ENCODE assay signal across 1 cellular context in the genomic region with DNA sequence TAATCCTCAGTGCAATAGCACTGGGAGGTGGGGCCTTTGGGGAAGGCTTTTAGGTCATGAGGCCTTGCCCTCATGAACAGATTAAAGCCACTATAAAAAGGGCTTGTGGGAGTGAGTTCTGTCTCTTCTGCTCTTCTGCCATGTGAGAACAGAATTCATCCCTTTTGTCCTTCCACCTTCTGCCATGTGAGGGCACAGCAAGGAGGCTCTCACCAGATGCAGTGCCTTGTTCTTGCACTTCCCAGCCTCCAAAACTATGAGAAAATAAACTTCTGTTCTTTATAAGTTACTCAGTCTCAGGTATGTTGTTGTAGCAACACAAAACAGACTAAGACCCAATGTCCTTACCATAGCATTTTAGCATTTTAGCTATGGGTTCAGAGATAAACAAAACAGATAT.
TF ChIP-seq lines count a peak whose summit lies in the region.

No MANE protein-coding gene starts in this region.

TF ChIP-seq in HCT116, 20 proteins besides CTCF, POLR2A, EP300 and RAD21 (continued from another document):
- TF ChIP-seq, protein P1, sequence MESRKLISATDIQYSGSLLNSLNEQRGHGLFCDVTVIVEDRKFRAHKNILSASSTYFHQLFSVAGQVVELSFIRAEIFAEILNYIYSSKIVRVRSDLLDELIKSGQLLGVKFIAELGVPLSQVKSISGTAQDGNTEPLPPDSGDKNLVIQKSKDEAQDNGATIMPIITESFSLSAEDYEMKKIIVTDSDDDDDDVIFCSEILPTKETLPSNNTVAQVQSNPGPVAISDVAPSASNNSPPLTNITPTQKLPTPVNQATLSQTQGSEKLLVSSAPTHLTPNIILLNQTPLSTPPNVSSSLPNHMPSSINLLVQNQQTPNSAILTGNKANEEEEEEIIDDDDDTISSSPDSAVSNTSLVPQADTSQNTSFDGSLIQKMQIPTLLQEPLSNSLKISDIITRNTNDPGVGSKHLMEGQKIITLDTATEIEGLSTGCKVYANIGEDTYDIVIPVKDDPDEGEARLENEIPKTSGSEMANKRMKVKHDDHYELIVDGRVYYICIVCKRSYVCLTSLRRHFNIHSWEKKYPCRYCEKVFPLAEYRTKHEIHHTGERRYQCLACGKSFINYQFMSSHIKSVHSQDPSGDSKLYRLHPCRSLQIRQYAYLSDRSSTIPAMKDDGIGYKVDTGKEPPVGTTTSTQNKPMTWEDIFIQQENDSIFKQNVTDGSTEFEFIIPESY (IDR thresholded peaks at IDR 0.05; ENCODE audit: extremely low read depth, insufficient replicate concordance, low read length), result no peak
- TF ChIP-seq SP1 (IDR thresholded peaks at IDR 0.05; ENCODE audit: low read depth) (no peak), YY1 (IDR thresholded peaks at IDR 0.05; ENCODE audit: extremely low read depth, insufficient replicate concordance, low read depth, low read length) (no peak), CBX3 (IDR thresholded peaks at IDR 0.05; ENCODE audit: low read depth) (no peak), POLR2AphosphoS5 (IDR thresholded peaks at IDR 0.05; ENCODE audit: low read depth, low read length) (no peak), FOSL1 (IDR thresholded peaks at IDR 0.05; ENCODE audit: low read depth) (no peak), ZFX (IDR thresholded peaks at IDR 0.05) (no peak)
- TF ChIP-seq, protein P2, sequence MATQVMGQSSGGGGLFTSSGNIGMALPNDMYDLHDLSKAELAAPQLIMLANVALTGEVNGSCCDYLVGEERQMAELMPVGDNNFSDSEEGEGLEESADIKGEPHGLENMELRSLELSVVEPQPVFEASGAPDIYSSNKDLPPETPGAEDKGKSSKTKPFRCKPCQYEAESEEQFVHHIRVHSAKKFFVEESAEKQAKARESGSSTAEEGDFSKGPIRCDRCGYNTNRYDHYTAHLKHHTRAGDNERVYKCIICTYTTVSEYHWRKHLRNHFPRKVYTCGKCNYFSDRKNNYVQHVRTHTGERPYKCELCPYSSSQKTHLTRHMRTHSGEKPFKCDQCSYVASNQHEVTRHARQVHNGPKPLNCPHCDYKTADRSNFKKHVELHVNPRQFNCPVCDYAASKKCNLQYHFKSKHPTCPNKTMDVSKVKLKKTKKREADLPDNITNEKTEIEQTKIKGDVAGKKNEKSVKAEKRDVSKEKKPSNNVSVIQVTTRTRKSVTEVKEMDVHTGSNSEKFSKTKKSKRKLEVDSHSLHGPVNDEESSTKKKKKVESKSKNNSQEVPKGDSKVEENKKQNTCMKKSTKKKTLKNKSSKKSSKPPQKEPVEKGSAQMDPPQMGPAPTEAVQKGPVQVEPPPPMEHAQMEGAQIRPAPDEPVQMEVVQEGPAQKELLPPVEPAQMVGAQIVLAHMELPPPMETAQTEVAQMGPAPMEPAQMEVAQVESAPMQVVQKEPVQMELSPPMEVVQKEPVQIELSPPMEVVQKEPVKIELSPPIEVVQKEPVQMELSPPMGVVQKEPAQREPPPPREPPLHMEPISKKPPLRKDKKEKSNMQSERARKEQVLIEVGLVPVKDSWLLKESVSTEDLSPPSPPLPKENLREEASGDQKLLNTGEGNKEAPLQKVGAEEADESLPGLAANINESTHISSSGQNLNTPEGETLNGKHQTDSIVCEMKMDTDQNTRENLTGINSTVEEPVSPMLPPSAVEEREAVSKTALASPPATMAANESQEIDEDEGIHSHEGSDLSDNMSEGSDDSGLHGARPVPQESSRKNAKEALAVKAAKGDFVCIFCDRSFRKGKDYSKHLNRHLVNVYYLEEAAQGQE (IDR thresholded peaks at IDR 0.05; ENCODE audit: low read depth), result no peak
